In genomic region chr16:1209081-1209480, GRCh38 we compare ENCODE assay signal across 37 cellular contexts. TPM values are rescaled to one million over a fixed set of nuclear protein-coding genes. Genes with fewer than 3 reads are reported as not detected.
"Had no signal": no experiment of that assay in that cellular context is flagged by ENCODE, and none has a peak within 500 bp of the region (broad histone marks: within the 10 kb centered on the region; RNA-seq: fewer than 3 reads in every experiment).

No MANE protein-coding gene starts in this region.

- H3K4me3 Mint-ChIP-seq: brain; T-helper 1 cell treated with Interleukin-12 subunit alpha and Interleukin-12 subunit beta and Interleukin-4 antibody, amounts not matched to agents 30 μg/mL and 1 μg/mL, for 36 hours had no signal

- H3K4me1 ChIP-seq: ascending aorta had no signal

- H3K27ac Mint-ChIP-seq: activated naive CD8-positive, alpha-beta T cell treated with anti-CD3 and anti-CD28 coated beads, Interleukin-2, amount 50 U/mL, for 24 hours; activated T-helper 2 cell treated with anti-CD3 and anti-CD28 coated beads, Interferon-gamma antibody, Interleukin-2, Interleukin-4, amounts not matched to agents 10 μg/mL and 5 μg/mL and 100 μg/mL, durations not matched to agents 14 hours and 24 hours and 36 hours; brain; T-helper 1 cell treated with Interleukin-12 subunit alpha and Interleukin-12 subunit beta and Interleukin-4 antibody, amounts not matched to agents 30 μg/mL and 1 μg/mL, for 36 hours; T-helper 2 cell treated with Interferon-gamma antibody and Interleukin-4, amounts not matched to agents 5 μg/mL and 100 μg/mL, for 36 hours had no signal

- H3K27me3 Mint-ChIP-seq: activated CD4-positive, alpha-beta memory T cell treated with anti-CD3 and anti-CD28 coated beads, Interleukin-2, amount 10 ng/mL, durations not matched to agents 7 days and 5 days; activated CD4-positive, alpha-beta T cell treated with anti-CD3 and anti-CD28 coated beads for 36 hours; activated CD4-positive, alpha-beta T cell treated with anti-CD3 and anti-CD28 coated beads, Interleukin-2, amount 10 ng/mL, durations not matched to agents 7 days and 5 days; activated CD8-positive, alpha-beta memory T cell treated with anti-CD3 and anti-CD28 coated beads, Interleukin-2, amount 10 ng/mL, durations not matched to agents 7 days and 5 days; activated naive CD4-positive, alpha-beta T cell treated with anti-CD3 and anti-CD28 coated beads, Interleukin-2, amount 10 ng/mL, durations not matched to agents 7 days and 5 days; activated naive CD4-positive, alpha-beta T cell treated with anti-CD3 and anti-CD28 coated beads, Interleukin-2, amount 50 U/mL, for 24 hours; activated naive CD8-positive, alpha-beta T cell; activated naive CD8-positive, alpha-beta T cell treated with anti-CD3 and anti-CD28 coated beads, Interleukin-2, amount 10 ng/mL, durations not matched to agents 7 days and 5 days; activated naive CD8-positive, alpha-beta T cell treated with anti-CD3 and anti-CD28 coated beads, Interleukin-2, amount 50 U/mL, for 24 hours; activated T-cell treated with anti-CD3 and anti-CD28 coated beads, Interleukin-2, amount 50 U/mL, for 24 hours; brain; central memory CD8-positive, alpha-beta T cell had no signal

- H3K9me3 ChIP-seq: ascending aorta had no signal

- H3K27ac ChIP-seq: ascending aorta, cardiac muscle cell, VCaP had no signal

- H3K27me3 ChIP-seq: ascending aorta, cardiac muscle cell had no signal

- ATAC-seq: activated naive CD8-positive, alpha-beta T cell treated with anti-CD3 and anti-CD28 coated beads, Interleukin-2, amount 50 U/mL, for 24 hours had no signal

- H3K36me3 Mint-ChIP-seq: activated CD8-positive, alpha-beta memory T cell treated with anti-CD3 and anti-CD28 coated beads, Interleukin-2, amount 10 ng/mL, durations not matched to agents 7 days and 5 days; activated naive CD4-positive, alpha-beta T cell treated with anti-CD3 and anti-CD28 coated beads, Interleukin-2, amount 10 ng/mL, durations not matched to agents 7 days and 5 days; activated naive CD4-positive, alpha-beta T cell treated with anti-CD3 and anti-CD28 coated beads, Interleukin-2, amount 50 U/mL, for 24 hours; activated naive CD8-positive, alpha-beta T cell; activated naive CD8-positive, alpha-beta T cell treated with anti-CD3 and anti-CD28 coated beads, Interleukin-2, amount 10 ng/mL, durations not matched to agents 7 days and 5 days had no signal

- H3K36me3 ChIP-seq: ascending aorta had no signal

- H3K4me3 ChIP-seq: ascending aorta, cardiac muscle cell had no signal

- DNase-seq: activated CD4-positive, alpha-beta memory T cell treated with anti-CD3 and anti-CD28 coated beads, Interleukin-2, amount 10 ng/mL, durations not matched to agents 7 days and 5 days; activated CD4-positive, alpha-beta T cell treated with anti-CD3 and anti-CD28 coated beads for 1 hour; activated CD4-positive, alpha-beta T cell treated with anti-CD3 and anti-CD28 coated beads for 36 hours; activated CD4-positive, alpha-beta T cell treated with anti-CD3 and anti-CD28 coated beads for 48 hours; activated CD4-positive, alpha-beta T cell treated with anti-CD3 and anti-CD28 coated beads, Interleukin-2, amount 10 ng/mL, durations not matched to agents 7 days and 5 days; activated CD4-positive, alpha-beta T cell treated with anti-CD3 and anti-CD28 coated beads, Interleukin-2, amount 50 U/mL, for 48 hours; activated CD4-positive, CD25-positive, alpha-beta regulatory T cell; activated CD8-positive, alpha-beta memory T cell treated with anti-CD3 and anti-CD28 coated beads for 24 hours; activated CD8-positive, alpha-beta memory T cell treated with anti-CD3 and anti-CD28 coated beads, Interleukin-2, amount 10 ng/mL, durations not matched to agents 7 days and 5 days; activated CD8-positive, alpha-beta memory T cell treated with anti-CD3 and anti-CD28 coated beads, Interleukin-2, amount 50 U/mL, for 48 hours; activated CD8-positive, alpha-beta T cell treated with anti-CD3 and anti-CD28 coated beads, Interleukin-2, amount 10 ng/mL, durations not matched to agents 7 days and 5 days; activated effector memory CD4-positive, alpha-beta T cell treated with Interleukin-2 at 50 U/mL for 16 hours; activated gamma-delta T cell; activated naive CD4-positive, alpha-beta T cell treated with anti-CD3 and anti-CD28 coated beads, Interleukin-2, amount 10 ng/mL, durations not matched to agents 7 days and 5 days; activated naive CD4-positive, alpha-beta T cell treated with Interleukin-2 at 50 U/mL for 16 hours; activated naive CD8-positive, alpha-beta T cell treated with anti-CD3 and anti-CD28 coated beads, Interleukin-2, amount 10 ng/mL, durations not matched to agents 7 days and 5 days; activated naive CD8-positive, alpha-beta T cell treated with anti-CD3 and anti-CD28 coated beads, Interleukin-2, amount 50 U/mL, for 24 hours; activated T-cell treated with anti-CD3 and anti-CD28 coated beads, Interleukin-2, amount 50 U/mL, for 24 hours; activated T-cell treated with anti-CD3 and anti-CD28 coated beads, Interleukin-2, amount 50 U/mL, for 48 hours; amygdala; anterior cingulate cortex; caudate nucleus; cerebellar nuclear complex; T-helper 2 cell; T-helper 9 cell had no signal

- H3K9me3 Mint-ChIP-seq: activated CD4-positive, alpha-beta memory T cell treated with anti-CD3 and anti-CD28 coated beads, Interleukin-2, amount 10 ng/mL, durations not matched to agents 7 days and 5 days; activated CD4-positive, alpha-beta T cell treated with anti-CD3 and anti-CD28 coated beads, Interleukin-2, amount 10 ng/mL, durations not matched to agents 7 days and 5 days; activated naive CD4-positive, alpha-beta T cell treated with anti-CD3 and anti-CD28 coated beads, Interleukin-2, amount 10 ng/mL, durations not matched to agents 7 days and 5 days; activated naive CD4-positive, alpha-beta T cell treated with anti-CD3 and anti-CD28 coated beads, Interleukin-2, amount 50 U/mL, for 24 hours; activated naive CD8-positive, alpha-beta T cell treated with anti-CD3 and anti-CD28 coated beads, Interleukin-2, amount 10 ng/mL, durations not matched to agents 7 days and 5 days; activated naive CD8-positive, alpha-beta T cell treated with anti-CD3 and anti-CD28 coated beads, Interleukin-2, amount 50 U/mL, for 24 hours; activated T-cell treated with anti-CD3 and anti-CD28 coated beads, Interleukin-2, amount 50 U/mL, for 24 hours; activated T-helper 2 cell treated with anti-CD3 and anti-CD28 coated beads, Interferon-gamma antibody, Interleukin-2, Interleukin-4, amounts not matched to agents 10 μg/mL and 5 μg/mL and 100 μg/mL, durations not matched to agents 14 hours and 24 hours and 36 hours; brain; central memory CD8-positive, alpha-beta T cell; T-helper 1 cell treated with Interleukin-12 subunit alpha and Interleukin-12 subunit beta and Interleukin-4 antibody, amounts not matched to agents 30 μg/mL and 1 μg/mL, for 36 hours; T-helper 2 cell treated with Interferon-gamma antibody and Interleukin-4, amounts not matched to agents 5 μg/mL and 100 μg/mL, for 36 hours had no signal

- H3K4me1 Mint-ChIP-seq: activated naive CD4-positive, alpha-beta T cell treated with anti-CD3 and anti-CD28 coated beads, Interleukin-2, amount 50 U/mL, for 24 hours; activated naive CD8-positive, alpha-beta T cell treated with anti-CD3 and anti-CD28 coated beads, Interleukin-2, amount 10 ng/mL, durations not matched to agents 7 days and 5 days; activated naive CD8-positive, alpha-beta T cell treated with anti-CD3 and anti-CD28 coated beads, Interleukin-2, amount 50 U/mL, for 24 hours; brain; central memory CD8-positive, alpha-beta T cell had no signal

RNA-seq across cellular contexts. Expression of gene TPSG1, which starts 16.0 kb away (rescaled TPM):
- total RNA-seq: activated CD4-positive, alpha-beta memory T cell treated with anti-CD3 and anti-CD28 coated beads, Interleukin-2, amount 10 ng/mL, durations not matched to agents 7 days and 5 days; activated CD4-positive, alpha-beta T cell treated with anti-CD3 and anti-CD28 coated beads for 36 hours; activated CD4-positive, alpha-beta T cell treated with anti-CD3 and anti-CD28 coated beads, Interleukin-2, amount 10 ng/mL, durations not matched to agents 7 days and 5 days; activated CD8-positive, alpha-beta memory T cell treated with anti-CD3 and anti-CD28 coated beads, Interleukin-2, amount 10 ng/mL, durations not matched to agents 7 days and 5 days; activated CD8-positive, alpha-beta T cell treated with anti-CD3 and anti-CD28 coated beads, Interleukin-2, amount 10 ng/mL, durations not matched to agents 7 days and 5 days; activated naive CD8-positive, alpha-beta T cell treated with anti-CD3 and anti-CD28 coated beads, Interleukin-2, amount 10 ng/mL, durations not matched to agents 7 days and 5 days; activated T-helper 2 cell treated with anti-CD3 and anti-CD28 coated beads, Interferon-gamma antibody, Interleukin-2, Interleukin-4, amounts not matched to agents 10 μg/mL and 5 μg/mL and 100 μg/mL, durations not matched to agents 14 hours and 24 hours and 36 hours; ascending aorta; bronchial epithelial cell; cardiac muscle cell; chondrocyte had no signal

RNA-seq across cellular contexts. Expression of gene TPSB2, which starts 20.9 kb away (rescaled TPM):
- total RNA-seq: activated CD4-positive, alpha-beta memory T cell treated with anti-CD3 and anti-CD28 coated beads, Interleukin-2, amount 10 ng/mL, durations not matched to agents 7 days and 5 days; activated CD4-positive, alpha-beta T cell treated with anti-CD3 and anti-CD28 coated beads for 36 hours; activated CD4-positive, alpha-beta T cell treated with anti-CD3 and anti-CD28 coated beads, Interleukin-2, amount 10 ng/mL, durations not matched to agents 7 days and 5 days; activated CD8-positive, alpha-beta memory T cell treated with anti-CD3 and anti-CD28 coated beads, Interleukin-2, amount 10 ng/mL, durations not matched to agents 7 days and 5 days; activated CD8-positive, alpha-beta T cell treated with anti-CD3 and anti-CD28 coated beads, Interleukin-2, amount 10 ng/mL, durations not matched to agents 7 days and 5 days; activated naive CD8-positive, alpha-beta T cell treated with anti-CD3 and anti-CD28 coated beads, Interleukin-2, amount 10 ng/mL, durations not matched to agents 7 days and 5 days; activated T-helper 2 cell treated with anti-CD3 and anti-CD28 coated beads, Interferon-gamma antibody, Interleukin-2, Interleukin-4, amounts not matched to agents 10 μg/mL and 5 μg/mL and 100 μg/mL, durations not matched to agents 14 hours and 24 hours and 36 hours; ascending aorta; bronchial epithelial cell; cardiac muscle cell; chondrocyte had no signal

RNA-seq across cellular contexts. Expression of gene TPSAB1, which starts 31.4 kb away (rescaled TPM):
- total RNA-seq: activated CD4-positive, alpha-beta memory T cell treated with anti-CD3 and anti-CD28 coated beads, Interleukin-2, amount 10 ng/mL, durations not matched to agents 7 days and 5 days; activated CD4-positive, alpha-beta T cell treated with anti-CD3 and anti-CD28 coated beads for 36 hours; activated CD4-positive, alpha-beta T cell treated with anti-CD3 and anti-CD28 coated beads, Interleukin-2, amount 10 ng/mL, durations not matched to agents 7 days and 5 days; activated CD8-positive, alpha-beta memory T cell treated with anti-CD3 and anti-CD28 coated beads, Interleukin-2, amount 10 ng/mL, durations not matched to agents 7 days and 5 days; activated CD8-positive, alpha-beta T cell treated with anti-CD3 and anti-CD28 coated beads, Interleukin-2, amount 10 ng/mL, durations not matched to agents 7 days and 5 days; activated naive CD8-positive, alpha-beta T cell treated with anti-CD3 and anti-CD28 coated beads, Interleukin-2, amount 10 ng/mL, durations not matched to agents 7 days and 5 days; activated T-helper 2 cell treated with anti-CD3 and anti-CD28 coated beads, Interferon-gamma antibody, Interleukin-2, Interleukin-4, amounts not matched to agents 10 μg/mL and 5 μg/mL and 100 μg/mL, durations not matched to agents 14 hours and 24 hours and 36 hours; bronchial epithelial cell; cardiac muscle cell; chondrocyte had no signal

RNA-seq across cellular contexts. Expression of gene TPSD1, which starts 46.8 kb away (rescaled TPM):
- total RNA-seq: activated CD4-positive, alpha-beta memory T cell treated with anti-CD3 and anti-CD28 coated beads, Interleukin-2, amount 10 ng/mL, durations not matched to agents 7 days and 5 days; activated CD4-positive, alpha-beta T cell treated with anti-CD3 and anti-CD28 coated beads for 36 hours; activated CD4-positive, alpha-beta T cell treated with anti-CD3 and anti-CD28 coated beads, Interleukin-2, amount 10 ng/mL, durations not matched to agents 7 days and 5 days; activated CD8-positive, alpha-beta memory T cell treated with anti-CD3 and anti-CD28 coated beads, Interleukin-2, amount 10 ng/mL, durations not matched to agents 7 days and 5 days; activated CD8-positive, alpha-beta T cell treated with anti-CD3 and anti-CD28 coated beads, Interleukin-2, amount 10 ng/mL, durations not matched to agents 7 days and 5 days; activated naive CD8-positive, alpha-beta T cell treated with anti-CD3 and anti-CD28 coated beads, Interleukin-2, amount 10 ng/mL, durations not matched to agents 7 days and 5 days; activated T-helper 2 cell treated with anti-CD3 and anti-CD28 coated beads, Interferon-gamma antibody, Interleukin-2, Interleukin-4, amounts not matched to agents 10 μg/mL and 5 μg/mL and 100 μg/mL, durations not matched to agents 14 hours and 24 hours and 36 hours; bronchial epithelial cell; cardiac muscle cell; chondrocyte had no signal

RNA-seq across cellular contexts. Expression of gene CACNA1H, which starts 56.2 kb away (rescaled TPM):
- total RNA-seq: bronchial epithelial cell had no signal
